1 cellular context compared by ENCODE assay signal in the genomic region with DNA sequence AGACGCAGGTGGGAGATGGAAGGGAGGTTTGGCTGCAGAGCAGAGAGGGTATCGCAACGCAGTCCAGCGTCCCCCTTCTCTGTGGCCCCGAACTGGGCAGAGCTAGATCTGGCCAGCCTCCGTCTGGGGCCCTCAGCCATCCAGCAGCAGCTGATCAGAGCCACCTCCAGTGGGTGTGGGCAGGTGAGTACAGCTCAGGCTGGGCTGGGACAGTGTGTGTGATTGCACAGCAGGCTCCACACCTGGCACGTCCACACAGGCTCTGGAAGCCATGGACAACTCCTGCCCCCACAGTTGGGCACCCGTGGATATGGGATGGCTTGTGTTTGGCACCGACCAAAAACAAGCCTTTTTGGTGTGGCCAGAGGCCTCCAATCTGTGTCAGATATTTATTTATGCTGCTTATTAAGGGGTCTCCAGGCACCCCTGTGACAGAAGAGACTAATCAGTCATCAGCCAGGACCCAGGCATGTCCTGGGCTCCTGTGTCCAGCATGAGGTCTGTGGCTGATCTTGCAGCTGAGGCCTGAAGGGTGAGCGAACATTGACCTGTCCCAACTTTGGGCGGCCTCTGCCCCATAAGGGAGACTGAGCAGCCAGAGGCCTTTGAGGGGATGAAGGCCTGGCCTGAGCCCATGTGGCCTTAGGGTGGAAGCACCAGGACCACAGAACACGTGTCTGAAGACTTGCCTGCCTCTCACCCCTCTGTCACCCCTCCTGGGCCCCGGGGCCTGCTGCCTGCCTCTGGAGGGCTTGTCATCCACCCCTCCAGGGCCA.
TF ChIP-seq lines count a peak whose summit lies in the region.

No MANE protein-coding gene starts in this region.

TF ChIP-seq in endothelial cell of umbilical vein, 7 proteins besides CTCF, POLR2A, EP300 and RAD21:
- peak; percentile 7 for TF ChIP-seq POLR2AphosphoS5 (IDR thresholded peaks at IDR 0.05; ENCODE audit: insufficient read depth, low read depth, low read length)
- TF ChIP-seq MYC (IDR thresholded peaks at IDR 0.05; ENCODE audit: low read depth, low read length): no peak
